14 cellular contexts compared by ENCODE assay signal in the genomic region with DNA sequence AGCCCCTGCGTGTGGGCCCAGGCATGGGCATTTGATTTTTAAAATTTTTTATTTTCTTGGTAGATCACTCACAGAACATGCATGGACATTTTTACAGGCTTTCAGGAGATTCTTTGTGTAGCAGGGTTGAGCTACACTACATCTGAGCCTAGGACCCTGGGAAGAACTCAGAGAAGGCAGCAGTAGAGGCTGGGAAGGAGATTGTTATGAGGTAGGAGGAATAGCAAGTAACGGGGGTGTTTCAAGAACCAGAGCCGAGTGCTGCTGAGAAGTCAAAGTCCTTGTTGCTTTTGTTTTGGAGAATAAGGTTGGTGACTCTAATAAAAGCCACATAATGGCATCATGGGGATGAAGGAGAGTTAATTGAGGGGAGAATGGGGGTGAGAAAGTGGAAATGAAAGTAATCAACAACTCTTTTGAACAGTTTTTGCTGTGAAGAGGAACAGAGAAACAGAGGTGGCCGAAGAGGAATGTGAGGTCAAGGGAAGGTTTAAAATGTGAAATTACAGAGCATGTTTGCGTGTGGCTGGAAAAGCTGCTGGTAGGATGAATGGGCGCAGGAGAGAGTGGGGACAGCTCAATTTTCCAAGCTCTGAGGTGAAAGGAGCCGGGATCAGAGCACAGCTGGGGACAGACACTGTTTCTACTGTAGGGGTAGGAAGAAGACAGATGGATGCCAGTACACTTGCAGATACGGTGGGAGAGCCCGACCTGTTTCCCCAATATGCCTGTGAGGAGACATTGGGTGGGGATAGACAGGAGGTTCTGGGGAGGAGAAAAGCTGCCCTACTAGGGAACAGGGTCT. TPM values are rescaled to one million over a fixed set of nuclear protein-coding genes. Genes with fewer than 3 reads are reported as not detected.
A peak's percentile ranks its signal among the peaks of the same experiment; 100 is the strongest.
DNase-seq lines count a peak whose midpoint lies in the region; ATAC-seq, FAIRE-seq and TF ChIP-seq lines count a peak whose summit lies in the region.
"Had no signal": no experiment of that assay in that cellular context is flagged by ENCODE, and none has a peak within 500 bp of the region (broad histone marks: within the 10 kb centered on the region; RNA-seq: fewer than 3 reads in every experiment).

No MANE protein-coding gene starts in this region.

- no peak for TF ChIP-seq POLR2A in GM12892 (IDR thresholded peaks at IDR 0.05; ENCODE audit: low read depth, low read length)
- no peak for TF ChIP-seq POLR2A in IMR-90 (IDR thresholded peaks at IDR 0.05; ENCODE audit: low read depth, low read length)
- no peak for TF ChIP-seq POLR2A in stomach (IDR thresholded peaks at IDR 0.05)

- H2AFZ ChIP-seq in IMR-90 (replicated peaks; ENCODE audit: low read length, poor library complexity), result no peak overlapping the region

- no peak overlapping the region for H2AK5ac ChIP-seq in IMR-90 (ENCODE audit: low read depth, low read length)

- in situ Hi-C loops in IMR-90 (cut with MboI; ENCODE audit: low sequenced_read_pairs), result no loop called here

- H3K27me3 ChIP-seq in IMR-90 (ENCODE audit: control insufficient read depth, insufficient read depth, low read length) (no peaks in the 10 kb centered on the region), stomach (no peaks in the 10 kb centered on the region)
- H3K27me3 ChIP-seq: Peyer's patch had no signal

- H2BK15ac ChIP-seq in IMR-90 (ENCODE audit: low read depth, low read length), result no peak overlapping the region

- H2BK20ac ChIP-seq in IMR-90 (ENCODE audit: low read depth, low read length), result no peak overlapping the region

- peaks cover 7 to 15% of the 10 kb centered on the region in 2 experiments; a peak in 2 of 4 replicates for H3K79me1 ChIP-seq in IMR-90 (ENCODE audit: low read depth in 1 of 2, low read length in 2 of 2)

- CTCF ChIA-PET in IMR-90 (lab: Yijun Ruan, JAX), result interaction anchor here (0.7 to 1.3 kb wide), 6 partner anchors 9 to 98 kb away, joined by 3 to 10 read pairs (median 4); no protein-coding TSS in a partner anchor
- CTCF ChIA-PET in RWPE1 (lab: Yijun Ruan, JAX), result interaction anchor here (0.6 to 3.4 kb wide), 17 partner anchors 9 to 201 kb away, joined by 3 to 21 read pairs (median 5); a partner anchor contains a TSS

- H3K9ac ChIP-seq in IMR-90 (ENCODE audit: low read depth, low read length), result no peak overlapping the region

- H3K4me3 ChIP-seq in IMR-90 (ENCODE audit: insufficient read depth, low read depth, low read length) (no peak overlapping the region), stomach (no peak overlapping the region)
- H3K4me3 ChIP-seq: Peyer's patch had no signal

- H4K5ac ChIP-seq in IMR-90 (ENCODE audit: low read depth, low read length), result no peak overlapping the region

- intact Hi-C loops in IMR-90 (cut with micrococcal nuclease) (loop anchor here (1.0 to 2.0 kb wide), 6 partner anchors 98 to 387 kb away; a partner anchor contains a TSS), stomach (cut with DNase I; ENCODE audit: low total_unique reads) (loop anchor here (5.0 kb wide), 1 partner anchor 110 kb away; no protein-coding TSS in a partner anchor)

- H2BK120ac ChIP-seq in IMR-90 (ENCODE audit: low read depth, low read length), result no peak overlapping the region

- peak overlapping the region; percentile 0 to 81 (median 60) for H3K27ac Mint-ChIP-seq in naive B cell
- H3K27ac Mint-ChIP-seq: activated T-helper 2 cell treated with anti-CD3 and anti-CD28 coated beads, Interferon-gamma antibody, Interleukin-2, Interleukin-4, amounts not matched to agents 10 μg/mL and 5 μg/mL and 100 μg/mL, durations not matched to agents 14 hours and 24 hours and 36 hours had no signal

- no peak overlapping the region for H2BK5ac ChIP-seq in IMR-90 (ENCODE audit: low read depth, low read length, poor library complexity, severe bottlenecking)

- 70% methylated on average over 8 of the region's 9 CpGs; no CpG with 5 or more reads in 1 of the 2 experiments for WGBS in IMR-90 (ENCODE audit: extremely low coverage in 2 of 2, insufficient read length in 1 of 2), 2 experiments
- WGBS in stomach, 5 donors, result 59 to 72% (median 66%) methylated on average over 9 of the region's 9 CpGs

- H2AK9ac ChIP-seq in IMR-90 (replicated peaks; ENCODE audit: low read depth, low read length, poor library complexity), result peak overlapping the region; percentile 42

- H3K4ac ChIP-seq in IMR-90 (ENCODE audit: low read depth, low read length), result no peak overlapping the region

- H3K4me2 ChIP-seq in IMR-90 (ENCODE audit: low read depth, low read length), result no peak overlapping the region

- no peak overlapping the region for H4K91ac ChIP-seq in IMR-90 (ENCODE audit: insufficient read depth, low read depth, low read length)

- H3K14ac ChIP-seq in IMR-90 (replicated peaks; ENCODE audit: low read depth, low read length), result no peak overlapping the region

- no peak overlapping the region for H3K23ac ChIP-seq in IMR-90 (ENCODE audit: low read depth, low read length)

- POLR2A ChIA-PET in IMR-90 (lab: Charles Lee; ENCODE audit: unreplicated experiment), result no interaction called here
- POLR2A ChIA-PET in RWPE1 (lab: Yijun Ruan, JAX; ENCODE audit: low non-redundant PET), result no interaction called here

- no peak overlapping the region for H3K18ac ChIP-seq in IMR-90 (ENCODE audit: low read depth, low read length)

- H3K9me3 ChIP-seq in IMR-90 (ENCODE audit: control insufficient read depth, insufficient read depth, low read length) (no peaks in the 10 kb centered on the region), stomach (no peaks in the 10 kb centered on the region)
- H3K9me3 ChIP-seq: Peyer's patch had no signal

- no peak for TF ChIP-seq EP300 in stomach (IDR thresholded peaks at IDR 0.05)

- H3K36me3 Mint-ChIP-seq in naive B cell, result peaks cover 7% of the 10 kb centered on the region in 2 donors

- H3K4me1 ChIP-seq in IMR-90 (ENCODE audit: control insufficient read depth, insufficient read depth, low read length) (peaks cover 15% of the 10 kb centered on the region; the same call in 1 of the 2 replicates), stomach (peaks cover 9 to 29% (median 21%) of the 10 kb centered on the region in 4 donors)
- H3K4me1 ChIP-seq: foreskin keratinocyte had no signal

- H3K9me3 Mint-ChIP-seq in naive B cell, result no peaks in the 10 kb centered on the region
- H3K9me3 Mint-ChIP-seq: activated T-helper 2 cell treated with anti-CD3 and anti-CD28 coated beads, Interferon-gamma antibody, Interleukin-2, Interleukin-4, amounts not matched to agents 10 μg/mL and 5 μg/mL and 100 μg/mL, durations not matched to agents 14 hours and 24 hours and 36 hours had no signal

- H3K27ac ChIP-seq in IMR-90 (ENCODE audit: insufficient read depth, low read length) (no peak overlapping the region), RWPE1 (peak overlapping the region; percentile 82), stomach (no peak overlapping the region)
- H3K27ac ChIP-seq: foreskin keratinocyte had no signal

- peak; percentile 76 for FAIRE-seq in GM12892 (lab: Jason Lieb, UNC)

- dilution Hi-C loops in IMR-90 (cut with HindIII; ENCODE audit: low sequenced_read_pairs, unreplicated experiment), result no loop called here

- H3K9me1 ChIP-seq in IMR-90 (ENCODE audit: insufficient read depth, low read length), result peaks cover 3% of the 10 kb centered on the region; the same call in 1 of the 2 replicates

- peaks cover 3% of the 10 kb centered on the region for H4K20me1 ChIP-seq in IMR-90 (ENCODE audit: insufficient read depth, low read length)

- H3K56ac ChIP-seq in IMR-90 (ENCODE audit: extremely low read depth, insufficient read depth, low read length), result no peak overlapping the region

- peaks cover 46 to 69% (median 59%) of the 10 kb centered on the region in 3 donors for H3K4me1 Mint-ChIP-seq in naive B cell

- no peak for TF ChIP-seq CTCF in IMR-90 (conservative IDR thresholded peaks at IDR 0.05; ENCODE audit: low read depth, low read length)
- TF ChIP-seq CTCF in RWPE1 (conservative IDR thresholded peaks at IDR 0.05; ENCODE audit: low read depth), result no peak
- TF ChIP-seq CTCF in stomach (IDR thresholded peaks at IDR 0.05), result no peak

- no peak overlapping the region for H4K8ac ChIP-seq in IMR-90 (ENCODE audit: low read depth in 2 of 2, low read length in 2 of 2)

- H3K36me3 ChIP-seq in IMR-90 (ENCODE audit: control insufficient read depth, insufficient read depth, low read length) (peaks cover 1% of the 10 kb centered on the region; the same call in 1 of the 2 replicates), stomach (peaks cover 0 to 22% (median 12%) of the 10 kb centered on the region in 4 donors)
- H3K36me3 ChIP-seq: Peyer's patch had no signal

- BruUV-seq in IMR-90 (replicated peaks; lab: Mats Ljungman, UMichigan), result no TSS peak

- no peak for ATAC-seq in IMR-90 (ENCODE audit: low read depth)
- peak; percentile 32 to 34 for ATAC-seq in naive B cell (ENCODE audit: low read depth in 2 of 2)
- ATAC-seq in SK-N-SH treated with all-trans-retinoic acid at 6 μM for 48 hours, result no peak
- ATAC-seq: foreskin keratinocyte had no signal

- no peak for DNase-seq in GM12892 (ENCODE audit: insufficient read length)
- no peak for DNase-seq in IMR-90
- no peak for DNase-seq in RWPE1 (ENCODE audit: low spot score)
- DNase-seq in naive B cell, result peak; percentile 56
- DNase-seq in NCI-H2196 (lab: John Stamatoyannopoulos, UW; ENCODE audit: unreplicated experiment), result no peak
- DNase-seq in DMS 273 (lab: John Stamatoyannopoulos, UW; ENCODE audit: unreplicated experiment), result no peak
- no peak for DNase-seq in stomach
- DNase-seq: amniotic stem cell, DMS 273 treated with DMSO at 0.1 percent for 48 hours, foreskin keratinocyte, KBM-7, Peyer's patch had no signal

- peaks cover 4 to 8% (median 7%) of the 10 kb centered on the region in 3 donors for H3K27me3 Mint-ChIP-seq in naive B cell

- H3K4me3 Mint-ChIP-seq in naive B cell, result peak overlapping the region; percentile 17 to 82 (median 59)

- no peak for TF ChIP-seq RAD21 in IMR-90 (IDR thresholded peaks at IDR 0.05; ENCODE audit: low read length)

RNA-seq across cellular contexts. Expression of a gene that starts 4.7 kb away (rescaled TPM):
- polyA plus RNA-seq in GM12892 (2012; ENCODE audit: missing spikeins), result 12.2 TPM
- total RNA-seq in IMR-90 (2012; rRNA removed) (70.4 and 72.5 TPM in 2 replicates), stomach (100 to 1,000 TPM in 2 of 5 donors, 10 to 100 TPM in 3; 14.6 to 126 (median 97.0) TPM)
- polyA plus RNA-seq in IMR-90 (2012; rRNA removed) (534 and 574 TPM in 2 replicates), naive B cell (ENCODE audit: low read depth in 6 of 6) (1 to 10 TPM; 1.5 to 6.0 (median 3.9) TPM), stomach (100 to 1,000 TPM in 1 of 3 donors, 10 to 100 TPM in 2; 43.5 to 142 (median 76.6) TPM)
- 252 and 588 TPM in 2 replicates for polyA plus RNA-seq in IMR-90 (2012; cell fraction: cytosol; rRNA removed)
- 1,535 and 3,107 TPM in 2 replicates for polyA plus RNA-seq in IMR-90 (2012; cell fraction: nucleus; rRNA removed; ENCODE audit: low replicate concordance)

RNA-seq across cellular contexts. Expression of a gene that starts 7.5 kb away (rescaled TPM):
- 27.7 TPM for polyA plus RNA-seq in GM12892 (2012; ENCODE audit: missing spikeins)
- 0.54 and 0.56 TPM in 2 replicates for total RNA-seq in IMR-90 (2012; rRNA removed)
- 3.6 and 3.9 TPM in 2 replicates for polyA plus RNA-seq in IMR-90 (2012; rRNA removed)
- polyA plus RNA-seq in IMR-90 (2012; cell fraction: cytosol; rRNA removed), result 0.49 and 1.3 TPM in 2 replicates
- 20.3 and 32.4 TPM in 2 replicates for polyA plus RNA-seq in IMR-90 (2012; cell fraction: nucleus; rRNA removed; ENCODE audit: low replicate concordance)
- polyA plus RNA-seq in naive B cell (ENCODE audit: low read depth in 6 of 6), result 10 to 100 TPM; 12.7 to 47.7 (median 38.1) TPM
- 10 to 100 TPM in 1 of 5 donors, 1 to 10 TPM in 2, under 1 TPM in 1, not detected in 1; 0.43 to 31.2 (median 3.9) TPM for total RNA-seq in stomach
- 1 to 10 TPM; 2.4 to 6.0 (median 4.9) TPM for polyA plus RNA-seq in stomach

RNA-seq across cellular contexts. Expression of a gene that starts 14.7 kb away (rescaled TPM):
- polyA plus RNA-seq in GM12892 (2012; ENCODE audit: missing spikeins), result 112 TPM
- 130 and 141 TPM in 2 replicates for total RNA-seq in IMR-90 (2012; rRNA removed)
- 160 and 170 TPM in 2 replicates for polyA plus RNA-seq in IMR-90 (2012; rRNA removed)
- polyA plus RNA-seq in IMR-90 (2012; cell fraction: cytosol; rRNA removed), result 124 and 130 TPM in 2 replicates
- polyA plus RNA-seq in IMR-90 (2012; cell fraction: nucleus; rRNA removed; ENCODE audit: low replicate concordance), result 358 and 582 TPM in 2 replicates
- polyA plus RNA-seq in naive B cell (ENCODE audit: low read depth in 6 of 6), result 10 to 100 TPM; 25.8 to 72.8 (median 43.0) TPM
- total RNA-seq in stomach, result 100 to 1,000 TPM in 3 of 5 donors, 10 to 100 TPM in 2; 54.9 to 263 (median 128) TPM
- polyA plus RNA-seq in stomach, result 10 to 100 TPM; 65.3 to 72.9 (median 71.0) TPM

RNA-seq across cellular contexts. Expression of a gene that starts 28.6 kb away (rescaled TPM):
- polyA plus RNA-seq in GM12892 (2012; ENCODE audit: missing spikeins), result 6.8 TPM
- 122 and 212 TPM in 2 replicates for total RNA-seq in IMR-90 (2012; rRNA removed)
- polyA plus RNA-seq in IMR-90 (2012; rRNA removed), result 187 and 235 TPM in 2 replicates
- 150 and 193 TPM in 2 replicates for polyA plus RNA-seq in IMR-90 (2012; cell fraction: cytosol; rRNA removed)
- 786 and 1,481 TPM in 2 replicates for polyA plus RNA-seq in IMR-90 (2012; cell fraction: nucleus; rRNA removed; ENCODE audit: low replicate concordance)
- polyA plus RNA-seq in naive B cell (ENCODE audit: low read depth in 6 of 6), result 1 to 10 TPM in 1 of 6 donors, under 1 TPM in 3, not detected in 2; 0.31 to 1.9 (median 0.65) TPM
- total RNA-seq in stomach, result 10 to 100 TPM; 15.2 to 78.1 (median 53.3) TPM
- 10 to 100 TPM; 14.7 to 31.3 (median 22.7) TPM for polyA plus RNA-seq in stomach

RNA-seq across cellular contexts. Expression of a gene that starts 52.3 kb away (rescaled TPM):
- 43.8 TPM for polyA plus RNA-seq in GM12892 (2012; ENCODE audit: missing spikeins)
- total RNA-seq in IMR-90 (2012; rRNA removed) (8.1 and 9.5 TPM in 2 replicates), stomach (100 to 1,000 TPM in 3 of 5 donors, 10 to 100 TPM in 2; 40.4 to 316 (median 143) TPM)
- polyA plus RNA-seq in IMR-90 (2012; rRNA removed) (51.4 and 52.2 TPM in 2 replicates), naive B cell (ENCODE audit: low read depth in 6 of 6) (1 to 10 TPM; 2.9 to 6.8 (median 4.6) TPM), stomach (100 to 1,000 TPM; 106 to 140 (median 136) TPM)
- 21.3 and 26.2 TPM in 2 replicates for polyA plus RNA-seq in IMR-90 (2012; cell fraction: cytosol; rRNA removed)
- polyA plus RNA-seq in IMR-90 (2012; cell fraction: nucleus; rRNA removed; ENCODE audit: low replicate concordance), result 386 and 448 TPM in 2 replicates

Comparison
In these comparisons a context has a peak if more than half of its experiments do, and no peak if none do; other contexts are left out.
1. ATAC-seq: peak in naive B cell (2 of 2); none in IMR-90 (single experiment) and SK-N-SH treated with all-trans-retinoic acid at 6 μM for 48 hours (single experiment).
2. RNA of a gene that starts 4.7 kb away (polyA plus RNA-seq): 252 to 3,107 TPM in IMR-90 and 43.5 to 142 TPM in stomach; 1.5 to 6.0 TPM in naive B cell; every median in the first group is over 4 times any median in the second.